17 cellular contexts compared by ENCODE assay signal in genomic region chr3:47536967-47537366, GRCh38. TPM values are rescaled to one million over a fixed set of nuclear protein-coding genes. Genes with fewer than 3 reads are reported as not detected.
A peak's percentile ranks its signal among the peaks of the same experiment; 100 is the strongest.
DNase-seq lines count a peak whose midpoint lies in the region; ATAC-seq, FAIRE-seq and TF ChIP-seq lines count a peak whose summit lies in the region.
"Had no signal": no experiment of that assay in that cellular context is flagged by ENCODE, and none has a peak within 500 bp of the region (broad histone marks: within the 10 kb centered on the region; RNA-seq: fewer than 3 reads in every experiment).

No MANE protein-coding gene starts in this region.

- BruUV-seq in K562 (replicated peaks; lab: Mats Ljungman, UMichigan), result no TSS peak

- H3K27ac ChIP-seq in K562 (ENCODE audit: extremely low read depth, low read depth, low read length) (no peak overlapping the region), layer of hippocampus (ENCODE audit: low read depth, low read length) (peak overlapping the region; percentile 69), spleen (no peak overlapping the region)
- H3K27ac ChIP-seq: A549 had no signal

- peak overlapping the region; percentile 34 for H2AFZ ChIP-seq in K562 (ENCODE audit: low read depth, low read length)

- TF ChIP-seq POLR2A in K562 (conservative IDR thresholded peaks at IDR 0.05) (no peak), spleen (IDR thresholded peaks at IDR 0.05) (no peak)

- DNase-seq in GM10248 (ENCODE audit: extremely low spot score) (peak; percentile 9), K562 (ENCODE audit: extremely low read depth in 1 of 4, low spot score in 3 of 4) (no peak), spleen (peak; percentile 42), NCI-H345 treated with DMSO at 0.1 percent for 48 hours (lab: John Stamatoyannopoulos, UW; ENCODE audit: unreplicated experiment) (no peak)
- DNase-seq in naive thymus-derived CD8-positive, alpha-beta T cell, result no peak
- DNase-seq: DMS79 treated with DMSO at 0.1 percent for 48 hours, HCEC 1CT, MM.1S, NCI-H1092 treated with DMSO at 0.1 percent for 48 hours, NCI-H146, NCI-H2081 treated with DMSO at 0.1 percent for 48 hours, SK-N-SH had no signal

- TF ChIP-seq RAD21 in K562 (CRISPR knock-in tag; conservative IDR thresholded peaks at IDR 0.05 in 1 of 2, IDR thresholded peaks at IDR 0.05 in 1 of 2), result no peak

- no peaks in the 10 kb centered on the region for H3K36me3 ChIP-seq in K562 (ENCODE audit: control insufficient read depth, insufficient read depth, low read length)
- no peaks in the 10 kb centered on the region for H3K36me3 ChIP-seq in spleen

- H3K4me1 ChIP-seq in K562 (replicated peaks in 1 of 2; ENCODE audit: control insufficient read depth in 2 of 2, insufficient read depth in 2 of 2, low read length in 2 of 2), result peaks cover 11 to 17% of the 10 kb centered on the region in 2 experiments; a peak in 4 of 5 replicates
- no peaks in the 10 kb centered on the region for H3K4me1 ChIP-seq in spleen
- H3K4me1 ChIP-seq: A549 had no signal

- no peaks in the 10 kb centered on the region for H3K36me3 Mint-ChIP-seq in naive thymus-derived CD8-positive, alpha-beta T cell

- H3K4me1 Mint-ChIP-seq in naive thymus-derived CD8-positive, alpha-beta T cell, result no peaks in the 10 kb centered on the region

- POLR2A ChIA-PET in GM10248 (lab: Yijun Ruan, JAX) (no interaction called here), K562 (lab: Yijun Ruan, JAX) (interaction anchor here (1.0 to 1.3 kb wide), 2 partner anchors 15 to 70 kb away, joined by 3 to 4 read pairs; no protein-coding TSS in a partner anchor)
- POLR2A ChIA-PET in naive thymus-derived CD8-positive, alpha-beta T cell (lab: Charles Lee), result no interaction called here

- H3K9me1 ChIP-seq in K562 (ENCODE audit: control insufficient read depth, insufficient read depth, low read length), result no peaks in the 10 kb centered on the region

- H3K4me2 ChIP-seq in K562 (ENCODE audit: insufficient read depth, low read length), result no peak overlapping the region
- H3K4me2 ChIP-seq: A549, SK-N-SH had no signal

- H3K4me3 ChIP-seq in K562 (no peak overlapping the region), spleen (no peak overlapping the region)
- H3K4me3 ChIP-seq: A549 had no signal

- H3K9me3 Mint-ChIP-seq in naive thymus-derived CD8-positive, alpha-beta T cell, result no peaks in the 10 kb centered on the region

- ATAC-seq in K562 (no peak), HG03135 (IDR thresholded peaks at IDR 0.05; ENCODE audit: unreplicated experiment) (no peak)
- no peak for ATAC-seq in naive thymus-derived CD8-positive, alpha-beta T cell
- ATAC-seq: A549, Right ventricle myocardium inferior had no signal

- H3K9ac ChIP-seq in K562 (ENCODE audit: insufficient read depth in 1 of 2, low read depth in 2 of 2, low read length in 2 of 2), result peak overlapping the region in 1 of 2 experiments; percentile 60; a peak in 2 of 4 replicates
- H3K9ac ChIP-seq: SK-N-SH had no signal

- in situ Hi-C loops in K562 (cut with MboI), result no loop called here

- no peak overlapping the region for H3K27ac Mint-ChIP-seq in naive thymus-derived CD8-positive, alpha-beta T cell

- intact Hi-C loops in K562 (cut with micrococcal nuclease) (no loop called here), spleen (cut with DNase I; ENCODE audit: low total_unique reads) (no loop called here)

- FAIRE-seq in K562 (lab: Jason Lieb, UNC), result no peak
- FAIRE-seq: A549, RCC 7860 had no signal

- no peak for TF ChIP-seq CTCF in GM10248 (IDR thresholded peaks at IDR 0.05; ENCODE audit: control extremely low read depth, extremely low read depth, low read depth, missing control alignments)
- TF ChIP-seq CTCF in K562 (IDR thresholded peaks at IDR 0.05 in 2 of 3, conservative IDR thresholded peaks at IDR 0.05 in 1 of 3; ENCODE audit: insufficient read depth in 2 of 3, low read depth in 1 of 3, low read length in 3 of 3), result no peak
- no peak for TF ChIP-seq CTCF in spleen (IDR thresholded peaks at IDR 0.05 in 8 of 11, conservative IDR thresholded peaks at IDR 0.05 in 3 of 11)

- whole genome bisulfite sequencing in K562 (ENCODE audit: insufficient coverage, low coverage, missing lambda C conversion rate), result 61% methylated on average over 6 of the region's 6 CpGs
- 78 to 94% (median 87%) methylated on average over 6 of the region's 6 CpGs for WGBS in spleen, 5 donors

- CTCF ChIA-PET in GM10248 (lab: Yijun Ruan, JAX), result interaction anchor here (1.2 kb wide), 1 partner anchor 15 kb away, joined by 6 read pairs; no protein-coding TSS in a partner anchor
- CTCF ChIA-PET in K562 (lab: Yijun Ruan, JAX; ENCODE audit: low intra/inter-chr PET ratio), result no interaction called here

- H3K27me3 Mint-ChIP-seq in naive thymus-derived CD8-positive, alpha-beta T cell, result peaks cover 1 to 11% (median 9%) of the 10 kb centered on the region in 5 donors

- H3K9me3 ChIP-seq in K562 (replicated peaks; ENCODE audit: control insufficient read depth, insufficient read depth, low read depth, low read length), result 0 out of 2 replicates have a peak, but pooled peaks cover 3% of the 10 kb centered on the region
- no peaks in the 10 kb centered on the region for H3K9me3 ChIP-seq in spleen
- H3K9me3 ChIP-seq: A549, SK-N-SH had no signal

- no peak for TF ChIP-seq EP300 in K562 (IDR thresholded peaks at IDR 0.05; ENCODE audit: low read length)

- H4K20me1 ChIP-seq in K562 (replicated peaks; ENCODE audit: control insufficient read depth, insufficient read depth, low read length), result no peaks in the 10 kb centered on the region

- H3K79me2 ChIP-seq in K562 (ENCODE audit: control insufficient read depth, insufficient read depth, low read length), result no peaks in the 10 kb centered on the region

- no peaks in the 10 kb centered on the region for H3K27me3 ChIP-seq in K562 (ENCODE audit: control insufficient read depth in 2 of 2, insufficient read depth in 2 of 2, low read length in 2 of 2)
- H3K27me3 ChIP-seq in layer of hippocampus (ENCODE audit: control insufficient read depth, insufficient read depth, low read length), result no peaks in the 10 kb centered on the region
- H3K27me3 ChIP-seq in spleen (replicated peaks in 1 of 7), result peaks cover 0 to 7% (median 0%) of the 10 kb centered on the region in 7 donors

- H3K4me3 Mint-ChIP-seq in naive thymus-derived CD8-positive, alpha-beta T cell, result no peak overlapping the region

TF ChIP-seq in K562, 482 proteins besides CTCF, POLR2A, EP300 and RAD21:
- no peak for TF ChIP-seq L3MBTL2 (IDR thresholded peaks at IDR 0.05)

RNA-seq across cellular contexts. Expression of gene ELP6, which starts 23.5 kb away (rescaled TPM):
- total RNA-seq in K562 (2011; cell fraction: chromatin; rRNA removed; ENCODE audit: low replicate concordance), result 150 and 300 TPM in 2 replicates
- total RNA-seq in K562 (2011; cell fraction: nucleolus; rRNA removed), result 278 and 303 TPM in 2 replicates
- 246 and 254 TPM in 2 replicates for total RNA-seq in K562 (2011; cell fraction: nucleoplasm; rRNA removed)
- total RNA-seq in K562 (2014; rRNA removed), result 76.9 and 81.2 TPM in 2 replicates
- total RNA-seq in K562 (2014; rRNA removed; fragmentation: Illumina TruSeq; extraction: Trizol), result 70.8 and 83.3 TPM in 2 replicates
- total RNA-seq in K562 (2015; rRNA removed; fragmentation: Illumina TruSeq; extraction: Trizol), result 79.4 and 82.9 TPM in 2 replicates
- 76.9 and 77.0 TPM in 2 replicates for total RNA-seq in K562 (2021)
- 166 and 198 TPM in 2 replicates for polyA plus RNA-seq in K562 (2011; rRNA removed)
- 146 and 171 TPM in 2 replicates for polyA plus RNA-seq in K562 (2011; cell fraction: cytosol; rRNA removed)
- polyA plus RNA-seq in K562 (2011; cell fraction: nucleus; rRNA removed), result 119 and 128 TPM in 2 replicates
- 60.3 and 72.1 TPM in 2 replicates for polyA plus RNA-seq in K562 (2012)
- 77.7 and 80.1 TPM in 2 replicates for polyA plus RNA-seq in K562 (2014; fragmentation: Illumina TruSeq; extraction: Trizol)
- polyA plus RNA-seq in K562 (2014; fragmentation: Nextera tagmentation; extraction: Ambion mirVana), result 100 to 1,000 TPM in 1 of 2 experiments, 10 to 100 TPM in 1; 86.1 to 136 TPM
- polyA plus RNA-seq in K562 (2014; rRNA removed), result 104 and 123 TPM in 2 replicates
- 111 and 112 TPM in 2 replicates for polyA minus RNA-seq in K562 (2011; rRNA and poly(A)+ RNA removed)
- 39.2 and 49.7 TPM in 2 replicates for polyA minus RNA-seq in K562 (2011; cell fraction: cytosol; rRNA and poly(A)+ RNA removed)
- 104 and 153 TPM in 2 replicates for polyA minus RNA-seq in K562 (2011; cell fraction: nucleus; rRNA and poly(A)+ RNA removed)
- 10 to 100 TPM; 16.6 to 31.9 (median 24.2) TPM for total RNA-seq in spleen
- polyA plus RNA-seq in spleen, result 10 to 100 TPM; 24.8 to 35.6 (median 30.4) TPM
- total RNA-seq in naive thymus-derived CD8-positive, alpha-beta T cell, result 10 to 100 TPM; 30.1 to 39.5 TPM
- 10 to 100 TPM; 29.9 to 41.9 (median 33.8) TPM for polyA plus RNA-seq in naive thymus-derived CD8-positive, alpha-beta T cell

RNA-seq across cellular contexts. Expression of gene CSPG5, which starts 41.7 kb away (rescaled TPM):
- 1.4 and 3.6 TPM in 2 replicates for total RNA-seq in K562 (2011; cell fraction: chromatin; rRNA removed; ENCODE audit: low replicate concordance)
- 3.3 and 4.2 TPM in 2 replicates for total RNA-seq in K562 (2011; cell fraction: nucleolus; rRNA removed)
- 3.7 and 4.4 TPM in 2 replicates for total RNA-seq in K562 (2011; cell fraction: nucleoplasm; rRNA removed)
- 2.5 and 3.4 TPM in 2 replicates for total RNA-seq in K562 (2014; rRNA removed)
- 1.4 and 1.8 TPM in 2 replicates for total RNA-seq in K562 (2014; rRNA removed; fragmentation: Illumina TruSeq; extraction: Trizol)
- total RNA-seq in K562 (2015; rRNA removed; fragmentation: Illumina TruSeq; extraction: Trizol), result 1.3 and 1.4 TPM in 2 replicates
- total RNA-seq in K562 (2021), result 2.9 and 3.3 TPM in 2 replicates
- polyA plus RNA-seq in K562 (2011; rRNA removed), result 2.2 and 2.4 TPM in 2 replicates
- 2.4 and 4.0 TPM in 2 replicates for polyA plus RNA-seq in K562 (2011; cell fraction: cytosol; rRNA removed)
- polyA plus RNA-seq in K562 (2011; cell fraction: nucleus; rRNA removed), result 1.2 and 2.2 TPM in 2 replicates
- polyA plus RNA-seq in K562 (2012), result 1.6 and 2.7 TPM in 2 replicates
- 2.6 and 3.3 TPM in 2 replicates for polyA plus RNA-seq in K562 (2014; fragmentation: Illumina TruSeq; extraction: Trizol)
- polyA plus RNA-seq in K562 (2014; fragmentation: Nextera tagmentation; extraction: Ambion mirVana), result under 1 TPM; 0.06 to 0.17 TPM
- 2.6 and 4.5 TPM in 2 replicates for polyA plus RNA-seq in K562 (2014; rRNA removed)
- 0.72 and 1.3 TPM in 2 replicates for polyA minus RNA-seq in K562 (2011; rRNA and poly(A)+ RNA removed)
- 2.3 and 2.8 TPM in 2 replicates for polyA minus RNA-seq in K562 (2011; cell fraction: cytosol; rRNA and poly(A)+ RNA removed)
- 0.56 and 0.81 TPM in 2 replicates for polyA minus RNA-seq in K562 (2011; cell fraction: nucleus; rRNA and poly(A)+ RNA removed)
- total RNA-seq in spleen, result under 1 TPM in 4 of 7 donors, not detected in 3; 0.17 to 0.34 (median 0.23) TPM
- polyA plus RNA-seq in spleen, result under 1 TPM in 2 of 3 donors, not detected in 1; 0.09 to 0.10 TPM
- under 1 TPM; 0.33 to 0.44 TPM for total RNA-seq in naive thymus-derived CD8-positive, alpha-beta T cell
- under 1 TPM in 1 of 3 donors, not detected in 2; 0.09 TPM for polyA plus RNA-seq in naive thymus-derived CD8-positive, alpha-beta T cell

Comparison
In these comparisons a context has a peak if more than half of its experiments do, and no peak if none do; other contexts are left out.
1. DNase-seq: peak in GM10248 (single experiment) and spleen (single experiment); none in K562 (0 of 4), naive thymus-derived CD8-positive, alpha-beta T cell (0 of 10) and NCI-H345 treated with DMSO at 0.1 percent for 48 hours (single experiment).